In genomic region chr7:40009301-40009700, GRCh38 we compare ENCODE assay signal across 21 cellular contexts. TPM values are rescaled to one million over a fixed set of nuclear protein-coding genes. Genes with fewer than 3 reads are reported as not detected.
DNase-seq lines count a peak whose midpoint lies in the region; ATAC-seq, FAIRE-seq and TF ChIP-seq lines count a peak whose summit lies in the region.
"Had no signal": no experiment of that assay in that cellular context is flagged by ENCODE, and none has a peak within 500 bp of the region (broad histone marks: within the 10 kb centered on the region; RNA-seq: fewer than 3 reads in every experiment).

No MANE protein-coding gene starts in this region.

- CTCF ChIA-PET in HepG2 (lab: Yijun Ruan, JAX; ENCODE audit: low intra/inter-chr PET ratio, low total read pairs): no interaction called here

- no peak for FAIRE-seq in HepG2 (lab: Jason Lieb, UNC)

- H4K20me1 ChIP-seq in HepG2 (ENCODE audit: insufficient read depth, low read length) (no peaks in the 10 kb centered on the region), GM23338 (replicated peaks; ENCODE audit: insufficient read depth) (0 out of 2 replicates have a peak, but pooled peaks cover 4% of the 10 kb centered on the region)

- TF ChIP-seq POLR2A in HepG2 (IDR thresholded peaks at IDR 0.05; ENCODE audit: insufficient read depth in 1 of 2, low read depth in 2 of 2, low read length in 2 of 2): no peak

- H3K79me2 ChIP-seq in HepG2 (ENCODE audit: insufficient read depth, low read length): no peaks in the 10 kb centered on the region
- no peaks in the 10 kb centered on the region for H3K79me2 ChIP-seq in GM23338 (replicated peaks; ENCODE audit: insufficient read depth)

- TSS peak; percentile 7 for BruUV-seq in HepG2 (replicated peaks; lab: Mats Ljungman, UMichigan)

- H3K36me3 Mint-ChIP-seq in GM23338 (ENCODE audit: low read depth): peaks cover 14% of the 10 kb centered on the region; the same call in 2 of the 3 replicates

- no peak for ATAC-seq in HepG2
- ATAC-seq in GM21423 (IDR thresholded peaks at IDR 0.05; ENCODE audit: unreplicated experiment): no peak
- no peak for ATAC-seq in GM23338
- ATAC-seq: T-cell had no signal

- H3K27me3 Mint-ChIP-seq in GM23338 (ENCODE audit: insufficient read depth, low read depth, poor library complexity): peaks cover 4% of the 10 kb centered on the region
- H3K27me3 Mint-ChIP-seq: B cell, T-cell had no signal

- H3K27me3 ChIP-seq in SJSA1 (replicated peaks) (no peaks in the 10 kb centered on the region), HepG2 (ENCODE audit: control insufficient read depth in 1 of 2, insufficient read depth in 2 of 2, low read length in 2 of 2) (no peaks in the 10 kb centered on the region), GM23338 (ENCODE audit: insufficient read depth) (no peaks in the 10 kb centered on the region)
- H3K27me3 ChIP-seq: MG63 had no signal

- no peaks in the 10 kb centered on the region for H3K9me3 Mint-ChIP-seq in GM23338
- H3K9me3 Mint-ChIP-seq: CD14-positive monocyte, T-cell had no signal

- H3K9ac ChIP-seq in HepG2 (ENCODE audit: insufficient read depth, low read depth, low read length): no peak overlapping the region

- in situ Hi-C loops in HepG2 (cut with HindIII; ENCODE audit: extremely low pct_ligation_motif_present, low pct_unique_long_range_greater_than_20kb): no loop called here

- no peak for TF ChIP-seq RAD21 in HepG2 (CRISPR knock-in tag; IDR thresholded peaks at IDR 0.05)

- no peaks in the 10 kb centered on the region for H3K9me3 ChIP-seq in SJSA1 (replicated peaks)
- H3K9me3 ChIP-seq in HepG2 (ENCODE audit: low read length): no peaks in the 10 kb centered on the region
- H3K9me3 ChIP-seq: MG63 had no signal

- H3K4me3 Mint-ChIP-seq in GM23338: no peak overlapping the region
- H3K4me3 Mint-ChIP-seq: B cell, CD14-positive monocyte, T-cell had no signal

- POLR2A ChIA-PET in HepG2 (lab: Yijun Ruan, JAX): no interaction called here

- no peak for TF ChIP-seq CTCF in AG10803 (conservative IDR thresholded peaks at IDR 0.05; ENCODE audit: low read length)
- no peak for TF ChIP-seq CTCF in HepG2 (CRISPR knock-in tag; IDR thresholded peaks at IDR 0.05)
- TF ChIP-seq CTCF in GM23338 (conservative IDR thresholded peaks at IDR 0.05; ENCODE audit: low read depth in 2 of 2): no peak

- intact Hi-C loops in HepG2 (cut with micrococcal nuclease; ENCODE audit: unreplicated experiment): no loop called here

- H3K27ac Mint-ChIP-seq in GM23338: no peak overlapping the region
- H3K27ac Mint-ChIP-seq: B cell, CD14-positive monocyte, T-cell had no signal

- H2AFZ ChIP-seq in HepG2 (ENCODE audit: low read length) (no peak overlapping the region), GM23338 (no peak overlapping the region)

- H3F3A ChIP-seq in GM23338 (replicated peaks; ENCODE audit: low read depth): no peaks in the 10 kb centered on the region

- H3K9me2 ChIP-seq in GM23338 (ENCODE audit: insufficient read depth): no peaks in the 10 kb centered on the region

- TF ChIP-seq EP300 in HepG2 (IDR thresholded peaks at IDR 0.05; ENCODE audit: low read depth in 2 of 2, low read length in 2 of 2) (no peak), HepG2 (CRISPR knock-in tag; IDR thresholded peaks at IDR 0.05; ENCODE audit: borderline replicate concordance) (no peak)

- H3K4me1 Mint-ChIP-seq in GM23338: peaks cover 8% of the 10 kb centered on the region; the same call in 2 of the 3 replicates
- H3K4me1 Mint-ChIP-seq: B cell had no signal

- DNase-seq in AG10803 (ENCODE audit: low read depth): peak; percentile 18
- no peak for DNase-seq in SJSA1 (ENCODE audit: low read depth in 1 of 2, low spot score in 2 of 2)
- DNase-seq in epithelial cell of prostate (ENCODE audit: low read depth, low spot score): no peak
- DNase-seq in HepG2 (ENCODE audit: low spot score): no peak
- no peak for DNase-seq in SHP77 (lab: John Stamatoyannopoulos, UW)
- DNase-seq in activated T-cell treated with anti-CD3 and anti-CD28 coated beads, Interleukin-2, amount 50 U/mL, for 1 hour: no peak
- no peak for DNase-seq in GM23338 (ENCODE audit: low spot score)
- DNase-seq: EL; GF-D8; GOT3; HCEC 1CT; Kasumi-1; MG63; NCI-H1417; NCI-H1694 treated with DMSO at 0.1 percent for 48 hours; NCI-H748 treated with DMSO at 0.1 percent for 48 hours; NK-92 treated with Interleukin-12 subunit alpha and Interleukin-12 subunit beta, amount 100 ng/mL, for 24 hours; T-cell had no signal

- H3K27ac ChIP-seq in SJSA1 (peak overlapping the region; percentile 50; the same call in 1 of the 2 replicates), epithelial cell of prostate (peak overlapping the region; percentile 90), HepG2 (ENCODE audit: extremely low read length, insufficient read depth, low read length) (no peak overlapping the region), GM23338 (ENCODE audit: low read depth) (no peak overlapping the region)

- H3K4me1 ChIP-seq in SJSA1 (replicated peaks) (peaks cover 27% of the 10 kb centered on the region), HepG2 (ENCODE audit: insufficient read depth, low read length) (no peaks in the 10 kb centered on the region), GM23338 (ENCODE audit: insufficient read depth) (peaks cover 16% of the 10 kb centered on the region)

- no peak overlapping the region for H3K4me2 ChIP-seq in HepG2 (ENCODE audit: low read depth, low read length)
- H3K4me2 ChIP-seq in GM23338: no peak overlapping the region

- H3K36me3 ChIP-seq in SJSA1 (peaks cover 11% of the 10 kb centered on the region), HepG2 (replicated peaks in 1 of 2; ENCODE audit: control insufficient read depth in 1 of 2, insufficient read depth in 2 of 2, low read length in 2 of 2) (peaks cover 0 to 10% of the 10 kb centered on the region in 2 experiments; a peak in 3 of 5 replicates), GM23338 (ENCODE audit: insufficient read depth) (0 out of 2 replicates have a peak, but pooled peaks cover 5% of the 10 kb centered on the region)

- 98% methylated on average over 1 of the region's 1 CpG for WGBS in HepG2 (ENCODE audit: low lambda C conversion rate)

- no peak overlapping the region for H3K4me3 ChIP-seq in AG10803 (ENCODE audit: low read length)
- H3K4me3 ChIP-seq in SJSA1: no peak overlapping the region
- H3K4me3 ChIP-seq in HepG2 (replicated peaks in 1 of 3; ENCODE audit: insufficient read depth in 1 of 3, low read depth in 2 of 3, low read length in 3 of 3): no peak overlapping the region
- H3K4me3 ChIP-seq in GM23338: no peak overlapping the region
- H3K4me3 ChIP-seq: MG63 had no signal

TF ChIP-seq in HepG2, 621 proteins besides CTCF, POLR2A, EP300 and RAD21 (continues in another document):
- TF ChIP-seq ZKSCAN8 (CRISPR knock-in tag; IDR thresholded peaks at IDR 0.05; ENCODE audit: borderline replicate concordance) (no peak), MXD1 (CRISPR knock-in tag; IDR thresholded peaks at IDR 0.05) (no peak), SMYD3 (CRISPR knock-in tag; IDR thresholded peaks at IDR 0.05) (no peak)

TF ChIP-seq in GM23338, 12 proteins besides CTCF, POLR2A, EP300 and RAD21:
- TF ChIP-seq POLR2AphosphoS5 (IDR thresholded peaks at IDR 0.05; ENCODE audit: low read depth): no peak
- TF ChIP-seq EZH2phosphoT487 (IDR thresholded peaks at IDR 0.05; ENCODE audit: unreplicated experiment): no peak
- no peak for TF ChIP-seq CREB1 (CRISPR knock-in tag; IDR thresholded peaks at IDR 0.05; ENCODE audit: low read depth)
- no peak for TF ChIP-seq ZNF331 (CRISPR knock-in tag; IDR thresholded peaks at IDR 0.05; ENCODE audit: low read depth)

RNA-seq across cellular contexts. Expression of gene CDK13, which starts 59.2 kb away (rescaled TPM):
- total RNA-seq in SJSA1 (2014; rRNA removed; shearing (Covaris generic)): 37.8 and 63.9 TPM in 2 replicates
- 35.0 and 40.9 TPM in 2 replicates for total RNA-seq in HepG2 (2016; rRNA removed; fragmentation: Illumina TruSeq; extraction: Trizol)
- total RNA-seq in HepG2 (2016; cell fraction: cytosol; rRNA removed; fragmentation: Illumina TruSeq; extraction: Trizol; ENCODE audit: low read depth): 185 and 197 TPM in 2 replicates
- total RNA-seq in HepG2 (2016; cell fraction: insoluble cytoplasmic fraction; rRNA removed; fragmentation: Illumina TruSeq; extraction: Trizol): 31.5 and 38.9 TPM in 2 replicates
- 96.5 and 112 TPM in 2 replicates for total RNA-seq in HepG2 (2016; cell fraction: membrane; rRNA removed; fragmentation: Illumina TruSeq; extraction: Trizol)
- total RNA-seq in HepG2 (2016; cell fraction: nucleus; rRNA removed; fragmentation: Illumina TruSeq; extraction: Trizol): 61.2 and 62.8 TPM in 2 replicates
- 20.7 and 21.0 TPM in 2 replicates for polyA plus RNA-seq in HepG2 (2011; rRNA removed)
- polyA plus RNA-seq in HepG2 (2011; cell fraction: cytosol; rRNA removed): 10.2 and 14.3 TPM in 2 replicates
- polyA plus RNA-seq in HepG2 (2011; cell fraction: nucleus; rRNA removed): 27.6 and 31.2 TPM in 2 replicates
- 19.2 and 19.7 TPM in 2 replicates for polyA plus RNA-seq in HepG2 (2012)
- polyA plus RNA-seq in HepG2 (2016; cell fraction: cytosol; fragmentation: Illumina TruSeq; extraction: Trizol; ENCODE audit: low read depth): 0.78 and 1.0 TPM in 2 replicates
- polyA plus RNA-seq in HepG2 (2016; cell fraction: insoluble cytoplasmic fraction; fragmentation: Illumina TruSeq; extraction: Trizol; ENCODE audit: low read depth): 27.4 and 28.3 TPM in 2 replicates
- polyA plus RNA-seq in HepG2 (2016; cell fraction: membrane; fragmentation: Illumina TruSeq; extraction: Trizol; ENCODE audit: low read depth): 2.9 and 3.7 TPM in 2 replicates
- 48.0 and 54.1 TPM in 2 replicates for polyA plus RNA-seq in HepG2 (2016; cell fraction: nucleus; fragmentation: Illumina TruSeq; extraction: Trizol; ENCODE audit: insufficient read depth, low read depth)
- polyA minus RNA-seq in HepG2 (2011; rRNA and poly(A)+ RNA removed; ENCODE audit: low replicate concordance): 30.6 and 45.8 TPM in 2 replicates
- 21.5 and 22.7 TPM in 2 replicates for polyA minus RNA-seq in HepG2 (2011; cell fraction: cytosol; rRNA and poly(A)+ RNA removed)
- polyA minus RNA-seq in HepG2 (2011; cell fraction: nucleus; rRNA and poly(A)+ RNA removed): 124 and 129 TPM in 2 replicates
- total RNA-seq in GM23338 (2014; rRNA removed; shearing (Covaris generic)): 80.2 and 88.4 TPM in 2 replicates
- polyA plus RNA-seq in GM23338 (2016; fragmentation: Nextera tagmentation; extraction: Ambion mirVana): 38.1 and 39.4 TPM in 2 replicates

Comparison
In these comparisons a context has a peak if more than half of its experiments do, and no peak if none do; other contexts are left out.
1. H3K27ac ChIP-seq: peak in SJSA1 (single experiment) and epithelial cell of prostate (single experiment); none in HepG2 (single experiment) and GM23338 (single experiment).